ENCODE assay signal across 18 cellular contexts in genomic region chr19:7993560-7993959, GRCh38. TPM values are rescaled to one million over a fixed set of nuclear protein-coding genes. Genes with fewer than 3 reads are reported as not detected.
DNase-seq lines count a peak whose midpoint lies in the region; ATAC-seq and TF ChIP-seq lines count a peak whose summit lies in the region.
"Had no signal": no experiment of that assay in that cellular context is flagged by ENCODE, and none has a peak within 500 bp of the region (broad histone marks: within the 10 kb centered on the region; RNA-seq: fewer than 3 reads in every experiment).

No MANE protein-coding gene starts in this region.

- H3K36me3 Mint-ChIP-seq in endodermal cell (ENCODE audit: low read depth), result peaks cover 45% of the 10 kb centered on the region
- H3K36me3 Mint-ChIP-seq in naive thymus-derived CD8-positive, alpha-beta T cell, result peaks cover 4 to 58% (median 4%) of the 10 kb centered on the region in 3 donors

- H3K27ac Mint-ChIP-seq in endodermal cell, result peak overlapping the region; percentile 38
- peak overlapping the region in 2 of 10 donors; percentile 46 to 59 for H3K27ac Mint-ChIP-seq in naive thymus-derived CD8-positive, alpha-beta T cell
- H3K27ac Mint-ChIP-seq: T-helper 17 cell had no signal

- no peaks in the 10 kb centered on the region for H3K9me3 ChIP-seq in PC-3 (ENCODE audit: low read length)
- H3K9me3 ChIP-seq in endodermal cell (ENCODE audit: control insufficient read depth, low read length), result no peaks in the 10 kb centered on the region
- H3K9me3 ChIP-seq in left lung, result no peaks in the 10 kb centered on the region
- H3K9me3 ChIP-seq in skeletal muscle tissue (ENCODE audit: control insufficient read depth in 3 of 3, low read length in 3 of 3), result no peaks in the 10 kb centered on the region

- no peak overlapping the region for H2AFZ ChIP-seq in PC-3 (ENCODE audit: low read length)

- H3K36me3 ChIP-seq in PC-3 (ENCODE audit: low read depth, low read length) (peaks cover 25% of the 10 kb centered on the region), endodermal cell (ENCODE audit: control insufficient read depth, insufficient read depth, low read length) (peaks cover 53% of the 10 kb centered on the region), left lung (peaks cover 0 to 35% of the 10 kb centered on the region in 2 donors), skeletal muscle tissue (ENCODE audit: control insufficient read depth in 3 of 3, insufficient read depth in 3 of 3, low read length in 3 of 3) (peaks cover 19 to 29% (median 25%) of the 10 kb centered on the region in 3 donors)

- H3K9ac ChIP-seq in PC-3 (ENCODE audit: low read length), result peak overlapping the region; percentile 72
- no peak overlapping the region for H3K9ac ChIP-seq in endodermal cell (ENCODE audit: extremely low read depth, low read length, poor library complexity, severe bottlenecking)
- peak overlapping the region in 1 of 3 donors; percentile 58 for H3K9ac ChIP-seq in skeletal muscle tissue (ENCODE audit: low read depth in 1 of 3, low read length in 3 of 3)

- BruUV-seq in PC-3 (replicated peaks; lab: Mats Ljungman, UMichigan), result no TSS peak

- POLR2A ChIA-PET in PC-3 (lab: Charles Lee; ENCODE audit: unreplicated experiment), result no interaction called here
- POLR2A ChIA-PET in naive thymus-derived CD8-positive, alpha-beta T cell (lab: Charles Lee), result no interaction called here

- peaks cover 6% of the 10 kb centered on the region; the same call in 1 of the 2 replicates for H4K20me1 ChIP-seq in PC-3 (ENCODE audit: low read length)

- H3K4me1 ChIP-seq in PC-3 (ENCODE audit: insufficient read depth, low read length) (peaks cover 54% of the 10 kb centered on the region), endodermal cell (ENCODE audit: control insufficient read depth, insufficient read depth, low read length) (peaks cover 11% of the 10 kb centered on the region), left lung (peaks cover 2 to 5% of the 10 kb centered on the region in 2 donors), skeletal muscle tissue (ENCODE audit: control insufficient read depth in 3 of 3, insufficient read depth in 3 of 3, low read length in 3 of 3) (peaks cover 9 to 32% (median 26%) of the 10 kb centered on the region in 3 donors)

- peaks cover 95% of the 10 kb centered on the region for H3K79me2 ChIP-seq in PC-3 (ENCODE audit: low read length)

- no peak overlapping the region for H3K4me3 Mint-ChIP-seq in endodermal cell
- H3K4me3 Mint-ChIP-seq in naive thymus-derived CD8-positive, alpha-beta T cell, result peak overlapping the region in 1 of 10 donors; percentile 14
- H3K4me3 Mint-ChIP-seq: natural killer cell treated with Interleukin-12 subunit alpha and Interleukin-12 subunit beta and Interleukin-15 and Interleukin-18, amount 100 ng/mL, for 72 hours; T-helper 17 cell had no signal

- H3K27me3 Mint-ChIP-seq in endodermal cell (ENCODE audit: insufficient read depth), result no peaks in the 10 kb centered on the region
- H3K27me3 Mint-ChIP-seq in naive thymus-derived CD8-positive, alpha-beta T cell, result no peaks in the 10 kb centered on the region
- H3K27me3 Mint-ChIP-seq: natural killer cell treated with Interleukin-12 subunit alpha and Interleukin-12 subunit beta and Interleukin-15 and Interleukin-18, amount 100 ng/mL, for 72 hours; T-helper 17 cell had no signal

- H3F3A ChIP-seq in PC-3 (ENCODE audit: low read length, unreplicated experiment), result peaks cover 5% of the 10 kb centered on the region

- no peak overlapping the region for H3K4me3 ChIP-seq in PC-3 (ENCODE audit: low read length)
- H3K4me3 ChIP-seq in endodermal cell (ENCODE audit: low read length), result no peak overlapping the region
- no peak overlapping the region for H3K4me3 ChIP-seq in left lung
- no peak overlapping the region for H3K4me3 ChIP-seq in skeletal muscle tissue (ENCODE audit: low read length in 3 of 3)
- H3K4me3 ChIP-seq: GM12878 had no signal

- intact Hi-C loops in PC-3 (cut with micrococcal nuclease) (no loop called here), left lung (cut with DNase I) (no loop called here)

- ATAC-seq in PC-3 (no peak), left lung (peak; percentile 62), GM21737 (IDR thresholded peaks at IDR 0.05; ENCODE audit: unreplicated experiment) (no peak)
- ATAC-seq in naive thymus-derived CD8-positive, alpha-beta T cell, result no peak
- ATAC-seq: natural killer cell treated with Interleukin-12 subunit alpha and Interleukin-12 subunit beta and Interleukin-15 and Interleukin-18, amount 100 ng/mL, for 72 hours; T-helper 17 cell had no signal

- no peak for DNase-seq in PC-3
- peak; percentile 30 for DNase-seq in endodermal cell
- DNase-seq in left lung, result peak in 1 of 2 donors; percentile 34
- no peak for DNase-seq in DMS79 treated with DMSO at 0.1 percent for 48 hours (lab: John Stamatoyannopoulos, UW)
- DNase-seq in naive thymus-derived CD8-positive, alpha-beta T cell, result no peak
- DNase-seq in activated CD4-positive, CD25-positive, alpha-beta regulatory T cell (lab: John Stamatoyannopoulos, UW), result no peak
- DNase-seq: activated CD8-positive, alpha-beta memory T cell treated with anti-CD3 and anti-CD28 coated beads, Interleukin-2, amount 50 U/mL, for 4 hours; activated gamma-delta T cell; NCI-H1436; NCI-H226; retina; SHP77; T-helper 17 cell had no signal

- peak overlapping the region; percentile 89 for H3K27ac ChIP-seq in PC-3 (ENCODE audit: low read length)
- H3K27ac ChIP-seq in endodermal cell (ENCODE audit: low read depth, low read length), result no peak overlapping the region
- peak overlapping the region in 1 of 2 donors; percentile 4 for H3K27ac ChIP-seq in left lung
- H3K27ac ChIP-seq in skeletal muscle tissue (ENCODE audit: low read depth, low read length), result peak overlapping the region; percentile 57

- H3K9me2 ChIP-seq in PC-3 (replicated peaks; ENCODE audit: low read length), result no peaks in the 10 kb centered on the region

- CTCF ChIA-PET in PC-3 (lab: Charles Lee), result no interaction called here

- 96 to 97% methylated on average over 10 to 11 of the region's 11 CpGs for WGBS in endodermal cell (ENCODE audit: insufficient coverage in 1 of 2, insufficient read length in 1 of 2), 2 experiments

- H3K4me1 Mint-ChIP-seq in endodermal cell, result peaks cover 29% of the 10 kb centered on the region
- peaks cover 22 to 53% (median 42%) of the 10 kb centered on the region in 4 donors for H3K4me1 Mint-ChIP-seq in naive thymus-derived CD8-positive, alpha-beta T cell

- H3K9me3 Mint-ChIP-seq in endodermal cell, result no peaks in the 10 kb centered on the region
- no peaks in the 10 kb centered on the region for H3K9me3 Mint-ChIP-seq in naive thymus-derived CD8-positive, alpha-beta T cell
- H3K9me3 Mint-ChIP-seq: natural killer cell treated with Interleukin-12 subunit alpha and Interleukin-12 subunit beta and Interleukin-15 and Interleukin-18, amount 100 ng/mL, for 72 hours had no signal

- TF ChIP-seq CTCF in PC-3 (conservative IDR thresholded peaks at IDR 0.05; ENCODE audit: low read depth, low read length) (no peak), endodermal cell (conservative IDR thresholded peaks at IDR 0.05) (no peak), left lung (IDR thresholded peaks at IDR 0.05) (no peak)

- H3K4me2 ChIP-seq in PC-3 (ENCODE audit: low read length), result peak overlapping the region; percentile 15; the same call in 1 of the 2 replicates

- H3K27me3 ChIP-seq in PC-3 (ENCODE audit: low read length) (no peaks in the 10 kb centered on the region), endodermal cell (ENCODE audit: control insufficient read depth, insufficient read depth, low read length, poor library complexity, severe bottlenecking) (no peaks in the 10 kb centered on the region), left lung (no peaks in the 10 kb centered on the region), skeletal muscle tissue (ENCODE audit: control insufficient read depth in 3 of 3, insufficient read depth in 3 of 3, low read length in 3 of 3) (no peaks in the 10 kb centered on the region)

RNA-seq across cellular contexts. Expression of gene ELAVL1, which starts 11.9 kb away (rescaled TPM):
- total RNA-seq in PC-3 (2014; rRNA removed) (87.2 and 111 TPM in 2 replicates), endodermal cell (100 to 1,000 TPM; 123 to 149 TPM), left lung (10 to 100 TPM; 67.8 to 73.2 TPM), skeletal muscle tissue (16.7 TPM)
- 151 TPM for polyA plus RNA-seq in endodermal cell (2013, experiment 1 of 2)
- polyA plus RNA-seq in endodermal cell (2013, experiment 2 of 2), result 138 TPM
- total RNA-seq in naive thymus-derived CD8-positive, alpha-beta T cell, result 10 to 100 TPM; 55.1 to 55.8 TPM
- 10 to 100 TPM; 41.5 to 55.5 (median 45.5) TPM for polyA plus RNA-seq in naive thymus-derived CD8-positive, alpha-beta T cell

RNA-seq across cellular contexts. Expression of gene TIMM44, which starts 50.1 kb away (rescaled TPM):
- total RNA-seq in PC-3 (2014; rRNA removed) (191 and 262 TPM in 2 replicates), endodermal cell (10 to 100 TPM; 78.1 to 80.0 TPM), left lung (10 to 100 TPM; 42.2 to 52.1 TPM), skeletal muscle tissue (36.0 TPM)
- 50.1 TPM for polyA plus RNA-seq in endodermal cell (2013, experiment 1 of 2)
- polyA plus RNA-seq in endodermal cell (2013, experiment 2 of 2), result 44.7 TPM
- 10 to 100 TPM; 83.1 to 86.9 TPM for total RNA-seq in naive thymus-derived CD8-positive, alpha-beta T cell
- polyA plus RNA-seq in naive thymus-derived CD8-positive, alpha-beta T cell, result 10 to 100 TPM in 2 of 3 donors, 1 to 10 TPM in 1; 9.9 to 19.7 (median 15.3) TPM

RNA-seq across cellular contexts. Expression of gene CCL25, which starts 59.0 kb away (rescaled TPM):
- total RNA-seq in PC-3 (2014; rRNA removed), result not detected in 2 replicates
- total RNA-seq in endodermal cell, result not detected
- 0.50 TPM for polyA plus RNA-seq in endodermal cell (2013, experiment 1 of 2)
- polyA plus RNA-seq in endodermal cell (2013, experiment 2 of 2), result 0.54 TPM
- not detected for total RNA-seq in left lung
- not detected for total RNA-seq in skeletal muscle tissue
- total RNA-seq in naive thymus-derived CD8-positive, alpha-beta T cell, result not detected
- polyA plus RNA-seq in naive thymus-derived CD8-positive, alpha-beta T cell, result under 1 TPM in 2 of 3 donors, not detected in 1; 0.22 to 0.36 TPM
- total RNA-seq: subcutaneous adipose tissue, T-helper 17 cell had no signal
